8 cellular contexts compared by ENCODE assay signal in genomic region chr5:71457106-71457505, GRCh38. TPM values are rescaled to one million over a fixed set of nuclear protein-coding genes. Genes with fewer than 3 reads are reported as not detected.
DNase-seq lines count a peak whose midpoint lies in the region; ATAC-seq, FAIRE-seq and TF ChIP-seq lines count a peak whose summit lies in the region.

No MANE protein-coding gene starts in this region.

- H3K27ac ChIP-seq in A673 (ENCODE audit: low read depth, low read length, poor library complexity, severe bottlenecking) (no peak overlapping the region), HEK293 (ENCODE audit: extremely low read depth, low read depth, low read length) (no peak overlapping the region), kidney (ENCODE audit: low read depth in 2 of 2, low read length in 2 of 2) (no peak overlapping the region)

- peak overlapping the region in 1 of 2 donors; percentile 41 for H3K9ac ChIP-seq in kidney (ENCODE audit: low read length in 2 of 2)

- peak overlapping the region; percentile 98 for H3K4me3 Mint-ChIP-seq in activated naive CD8-positive, alpha-beta T cell treated with anti-CD3 and anti-CD28 coated beads, Interleukin-2, amount 10 ng/mL, durations not matched to agents 7 days and 5 days

- peaks cover 7% of the 10 kb centered on the region for H3K36me3 Mint-ChIP-seq in activated naive CD8-positive, alpha-beta T cell treated with anti-CD3 and anti-CD28 coated beads, Interleukin-2, amount 10 ng/mL, durations not matched to agents 7 days and 5 days

- intact Hi-C loops in A673 (cut with micrococcal nuclease; ENCODE audit: unreplicated experiment) (no loop called here), kidney (cut with DNase I) (no loop called here)

- H3K27me3 Mint-ChIP-seq in activated naive CD8-positive, alpha-beta T cell treated with anti-CD3 and anti-CD28 coated beads, Interleukin-2, amount 10 ng/mL, durations not matched to agents 7 days and 5 days = peaks cover 4% of the 10 kb centered on the region

- BruUV-seq in A673 (replicated peaks; lab: Mats Ljungman, UMichigan) = no TSS peak

- H3K4me1 Mint-ChIP-seq in activated naive CD8-positive, alpha-beta T cell treated with anti-CD3 and anti-CD28 coated beads, Interleukin-2, amount 10 ng/mL, durations not matched to agents 7 days and 5 days = peaks cover 18% of the 10 kb centered on the region

- POLR2A ChIA-PET in A673 (lab: Charles Lee; ENCODE audit: low non-redundant PET) (no interaction called here), HEK293 (lab: Yijun Ruan, JAX) (no interaction called here)
- POLR2A ChIA-PET in activated naive CD8-positive, alpha-beta T cell treated with anti-CD3 and anti-CD28 coated beads, Interleukin-2, amount 10 ng/mL, durations not matched to agents 7 days and 5 days (lab: Charles Lee) = no interaction called here

- CTCF ChIA-PET in A673 (lab: Charles Lee) (no interaction called here), HEK293 (lab: Yijun Ruan, JAX) (no interaction called here)

- DNase-seq in A673 (ENCODE audit: low spot score) (no peak), kidney (no peak), activated gamma-delta T cell treated with Interleukin-2 at 50 U/mL for 16 hours (no peak)
- no peak for DNase-seq in activated naive CD8-positive, alpha-beta T cell treated with anti-CD3 and anti-CD28 coated beads, Interleukin-2, amount 10 ng/mL, durations not matched to agents 7 days and 5 days

- no peak for ATAC-seq in activated naive CD8-positive, alpha-beta T cell treated with anti-CD3 and anti-CD28 coated beads, Interleukin-2, amount 10 ng/mL, durations not matched to agents 7 days and 5 days (ENCODE audit: low read depth)
- ATAC-seq in HG02885 (IDR thresholded peaks at IDR 0.05; ENCODE audit: poor library complexity, unreplicated experiment) (no peak), GM18873 (IDR thresholded peaks at IDR 0.05; ENCODE audit: low FRiP score, unreplicated experiment) (no peak), GM18858 (IDR thresholded peaks at IDR 0.05; ENCODE audit: unreplicated experiment) (no peak)

- H3K9me3 ChIP-seq in A673 (ENCODE audit: low read depth, low read length, poor library complexity, severe bottlenecking) (no peaks in the 10 kb centered on the region), HEK293 (ENCODE audit: control insufficient read depth, insufficient read depth, low read depth, low read length) (no peaks in the 10 kb centered on the region), kidney (ENCODE audit: control insufficient read depth in 1 of 2, low read length in 2 of 2) (no peaks in the 10 kb centered on the region)

- H3K9me3 Mint-ChIP-seq in activated naive CD8-positive, alpha-beta T cell treated with anti-CD3 and anti-CD28 coated beads, Interleukin-2, amount 10 ng/mL, durations not matched to agents 7 days and 5 days = no peaks in the 10 kb centered on the region

- no peaks in the 10 kb centered on the region for H3K27me3 ChIP-seq in A673 (replicated peaks; ENCODE audit: insufficient read depth, low read depth, low read length, poor library complexity)

- H3K27ac Mint-ChIP-seq in activated naive CD8-positive, alpha-beta T cell treated with anti-CD3 and anti-CD28 coated beads, Interleukin-2, amount 10 ng/mL, durations not matched to agents 7 days and 5 days = peak overlapping the region; percentile 98

- peak overlapping the region; percentile 77 for H3K4me3 ChIP-seq in A673 (ENCODE audit: low read depth, low read length, poor library complexity, severe bottlenecking)
- H3K4me3 ChIP-seq in HEK293 (ENCODE audit: low read depth, low read length) = peak overlapping the region; percentile 89
- H3K4me3 ChIP-seq in kidney (ENCODE audit: low read length in 2 of 2) = peak overlapping the region; percentile 69 to 94

- H3K36me3 ChIP-seq in A673 (ENCODE audit: insufficient read depth, low read length, poor library complexity, severe bottlenecking) (peaks cover 38% of the 10 kb centered on the region), HEK293 (ENCODE audit: control insufficient read depth in 2 of 2, insufficient read depth in 1 of 2, low read length in 2 of 2) (peaks cover 33 to 38% of the 10 kb centered on the region in 2 experiments), kidney (ENCODE audit: control insufficient read depth in 1 of 2, insufficient read depth in 2 of 2, low read length in 2 of 2) (peaks cover 7 to 22% of the 10 kb centered on the region in 2 donors)

- TF ChIP-seq CTCF in A673 (conservative IDR thresholded peaks at IDR 0.05; ENCODE audit: low read depth, low read length) = no peak
- TF ChIP-seq CTCF in HEK293 (tag by site-specific recombination; IDR thresholded peaks at IDR 0.05) = no peak
- TF ChIP-seq CTCF in kidney (IDR thresholded peaks at IDR 0.05; ENCODE audit: borderline replicate concordance, extremely low read depth, insufficient read depth) = no peak

- peak; percentile 17 for FAIRE-seq in kidney (lab: Jason Lieb, UNC)

- H3K4me1 ChIP-seq in A673 (ENCODE audit: insufficient read depth, low read length, poor library complexity, severe bottlenecking) (peaks cover 11% of the 10 kb centered on the region), HEK293 (ENCODE audit: control insufficient read depth, insufficient read depth, low read length) (no peaks in the 10 kb centered on the region; the same call in 1 of the 2 replicates), kidney (ENCODE audit: control insufficient read depth in 1 of 2, insufficient read depth in 1 of 2, low read depth in 1 of 2, low read length in 2 of 2) (peaks cover 5 to 10% of the 10 kb centered on the region in 2 donors)

TF ChIP-seq in HEK293, 187 proteins besides CTCF, POLR2A, EP300 and RAD21:
- TF ChIP-seq ZNF362 (tag by site-specific recombination; IDR thresholded peaks at IDR 0.05) = peak; percentile 69
- no peak for TF ChIP-seq ZNF473 (tag by site-specific recombination; IDR thresholded peaks at IDR 0.05)
- TF ChIP-seq ZNF585B (tag by site-specific recombination; IDR thresholded peaks at IDR 0.05) = no peak
- no peak for TF ChIP-seq YY1 (tag by site-specific recombination; IDR thresholded peaks at IDR 0.05)
- no peak for TF ChIP-seq ZNF26 (tag by site-specific recombination; IDR thresholded peaks at IDR 0.05)
- TF ChIP-seq PRDM10 (tag by site-specific recombination; IDR thresholded peaks at IDR 0.05) = peak; percentile 75
- 0 out of 2 replicates have a peak, but pooled peaks have one; percentile 46 for TF ChIP-seq ZNF121 (tag by site-specific recombination; IDR thresholded peaks at IDR 0.05)

RNA-seq across cellular contexts. Expression of gene BDP1, which starts 1.7 kb away (rescaled TPM):
- total RNA-seq in A673 (2021) = 71.1 and 73.5 TPM in 2 replicates
- 10 to 100 TPM; 36.4 to 37.5 TPM for total RNA-seq in activated naive CD8-positive, alpha-beta T cell treated with anti-CD3 and anti-CD28 coated beads, Interleukin-2, amount 10 ng/mL, durations not matched to agents 7 days and 5 days
- 27.6 TPM for total RNA-seq in kidney
- 5.1 TPM for polyA plus RNA-seq in kidney (ENCODE audit: insufficient read depth, low read depth, low replicate concordance)
